7 cellular contexts compared by ENCODE assay signal in the genomic region with DNA sequence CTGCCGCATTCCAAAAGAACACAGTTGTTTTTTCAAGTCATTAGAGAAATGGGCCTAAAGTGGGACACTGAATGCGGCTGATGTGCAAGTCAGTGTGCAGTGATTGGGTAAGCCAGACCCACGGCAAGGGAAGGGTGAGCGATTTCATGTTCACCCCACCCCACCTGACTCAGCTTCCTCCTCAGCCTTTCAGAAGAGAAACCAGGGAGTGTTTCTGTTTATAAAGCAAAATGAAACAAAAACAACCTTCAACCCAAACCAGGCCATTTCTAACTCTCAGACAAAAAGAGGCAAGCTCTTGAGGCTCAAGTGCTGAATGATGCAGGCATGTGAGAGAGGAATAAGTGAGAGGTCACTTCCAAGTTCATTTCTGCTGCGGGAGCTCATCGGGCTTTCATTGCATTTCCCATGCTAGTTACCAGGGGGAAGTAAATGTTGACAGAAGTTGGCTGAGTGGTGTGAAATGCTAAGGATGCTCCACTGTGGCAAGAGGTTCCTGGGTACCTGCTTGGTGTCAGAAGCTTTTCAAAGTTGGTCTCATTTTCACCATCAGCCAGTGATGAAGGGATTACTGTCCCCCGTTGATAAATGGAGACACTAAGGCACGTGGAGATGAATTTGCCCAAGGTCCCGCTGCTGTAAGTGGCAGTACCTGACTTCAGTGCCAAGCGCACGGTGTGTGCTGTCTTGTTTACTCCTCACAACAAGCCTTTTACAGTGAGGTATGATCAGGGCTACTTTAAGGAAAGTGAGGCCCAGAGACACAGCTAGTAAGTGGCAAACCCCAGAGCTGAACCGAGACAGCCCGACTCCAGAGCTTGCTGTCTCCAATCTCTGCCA. TPM values are rescaled to one million over a fixed set of nuclear protein-coding genes. Genes with fewer than 3 reads are reported as not detected.
DNase-seq lines count a peak whose midpoint lies in the region; ATAC-seq and TF ChIP-seq lines count a peak whose summit lies in the region.

No MANE protein-coding gene starts in this region.

- intact Hi-C loops in adrenal gland (cut with DNase I): loop anchor here in 1 of 2 donors (10.0 kb wide), 1 partner anchor 310 kb away; no protein-coding TSS in a partner anchor

- H3K4me1 Mint-ChIP-seq in IgD-negative memory B cell: peaks cover 20 to 25% (median 20%) of the 10 kb centered on the region in 3 donors
- H3K4me1 Mint-ChIP-seq in natural killer cell treated with Interleukin-12 subunit alpha and Interleukin-12 subunit beta and Interleukin-15 and Interleukin-18, amount 100 ng/mL, for 72 hours (ENCODE audit: low read depth in 2 of 2): peaks cover 10 to 22% of the 10 kb centered on the region in 2 donors

- peak; percentile 62 for DNase-seq in GM19238 (ENCODE audit: insufficient read length, low spot score)
- DNase-seq in brain microvascular endothelial cell: peak; percentile 64
- DNase-seq in natural killer cell treated with Interleukin-12 subunit alpha and Interleukin-12 subunit beta and Interleukin-15 and Interleukin-18, amount 100 ng/mL, for 72 hours (ENCODE audit: low spot score): no peak
- DNase-seq in retina: no peak
- no peak for DNase-seq in adrenal gland

- no peaks in the 10 kb centered on the region for H3K36me3 ChIP-seq in brain microvascular endothelial cell (replicated peaks)
- peaks cover 0 to 4% of the 10 kb centered on the region in 2 donors for H3K36me3 ChIP-seq in adrenal gland (replicated peaks in 1 of 2)

- TF ChIP-seq CTCF in brain microvascular endothelial cell (IDR thresholded peaks at IDR 0.05; ENCODE audit: low read depth, low read length, missing control alignments) (no peak), adrenal gland (IDR thresholded peaks at IDR 0.05) (no peak)

- no peaks in the 10 kb centered on the region for H3K9me3 ChIP-seq in adrenal gland (replicated peaks in 1 of 3)

- H3K4me1 ChIP-seq in adrenal gland (replicated peaks in 1 of 2): no peaks in the 10 kb centered on the region

- peak; percentile 76 to 88 for ATAC-seq in natural killer cell treated with Interleukin-12 subunit alpha and Interleukin-12 subunit beta and Interleukin-15 and Interleukin-18, amount 100 ng/mL, for 72 hours
- no peak for ATAC-seq in GM21526 (IDR thresholded peaks at IDR 0.05; ENCODE audit: low FRiP score, unreplicated experiment)

- peak overlapping the region in 3 of 4 donors; percentile 9 to 83 (median 27) for H3K4me3 Mint-ChIP-seq in IgD-negative memory B cell
- H3K4me3 Mint-ChIP-seq in natural killer cell treated with Interleukin-12 subunit alpha and Interleukin-12 subunit beta and Interleukin-15 and Interleukin-18, amount 100 ng/mL, for 72 hours: peak overlapping the region; percentile 59

- 78 to 90% (median 81%) methylated on average over 13 of the region's 13 CpGs for WGBS in adrenal gland, 4 donors

- TF ChIP-seq POLR2A in adrenal gland (IDR thresholded peaks at IDR 0.05): no peak

- H3K27ac Mint-ChIP-seq in IgD-negative memory B cell: peak overlapping the region; percentile 57 to 96 (median 69)
- H3K27ac Mint-ChIP-seq in natural killer cell treated with Interleukin-12 subunit alpha and Interleukin-12 subunit beta and Interleukin-15 and Interleukin-18, amount 100 ng/mL, for 72 hours: peak overlapping the region in 1 of 2 donors; percentile 71

- peaks cover 9% of the 10 kb centered on the region for H3K36me3 Mint-ChIP-seq in IgD-negative memory B cell
- H3K36me3 Mint-ChIP-seq in natural killer cell treated with Interleukin-12 subunit alpha and Interleukin-12 subunit beta and Interleukin-15 and Interleukin-18, amount 100 ng/mL, for 72 hours: no peaks in the 10 kb centered on the region

- no peaks in the 10 kb centered on the region for H3K27me3 Mint-ChIP-seq in IgD-negative memory B cell
- peaks cover 0 to 6% of the 10 kb centered on the region in 2 donors for H3K27me3 Mint-ChIP-seq in natural killer cell treated with Interleukin-12 subunit alpha and Interleukin-12 subunit beta and Interleukin-15 and Interleukin-18, amount 100 ng/mL, for 72 hours

- no peaks in the 10 kb centered on the region for H3K27me3 ChIP-seq in brain microvascular endothelial cell (replicated peaks)
- no peaks in the 10 kb centered on the region for H3K27me3 ChIP-seq in adrenal gland

- in situ Hi-C loops in brain microvascular endothelial cell (cut with HindIII; ENCODE audit: low pct_ligation_motif_present, low sequenced_read_pairs): no loop called here

- peak overlapping the region; percentile 40 for H3K27ac ChIP-seq in brain microvascular endothelial cell
- no peak overlapping the region for H3K27ac ChIP-seq in adrenal gland

- H3K9me3 Mint-ChIP-seq in IgD-negative memory B cell: no peaks in the 10 kb centered on the region
- no peaks in the 10 kb centered on the region for H3K9me3 Mint-ChIP-seq in natural killer cell treated with Interleukin-12 subunit alpha and Interleukin-12 subunit beta and Interleukin-15 and Interleukin-18, amount 100 ng/mL, for 72 hours

- H3K4me3 ChIP-seq in brain microvascular endothelial cell (ENCODE audit: low read depth, low read length) (no peak overlapping the region), adrenal gland (no peak overlapping the region)

RNA-seq across cellular contexts. Expression of a gene that starts 29.1 kb away (rescaled TPM):
- 5.8 TPM for polyA plus RNA-seq in IgD-negative memory B cell
- 1 to 10 TPM; 2.3 to 5.4 TPM for total RNA-seq in natural killer cell treated with Interleukin-12 subunit alpha and Interleukin-12 subunit beta and Interleukin-15 and Interleukin-18, amount 100 ng/mL, for 72 hours
- total RNA-seq in adrenal gland: 1 to 10 TPM; 2.1 to 8.9 (median 5.7) TPM
- polyA plus RNA-seq in adrenal gland: 1 to 10 TPM; 5.4 to 8.6 (median 7.8) TPM

RNA-seq across cellular contexts. Expression of a gene that starts 31.1 kb away (rescaled TPM):
- polyA plus RNA-seq in IgD-negative memory B cell (36.3 TPM), adrenal gland (1 to 10 TPM; 5.6 to 9.8 (median 8.8) TPM)
- total RNA-seq in natural killer cell treated with Interleukin-12 subunit alpha and Interleukin-12 subunit beta and Interleukin-15 and Interleukin-18, amount 100 ng/mL, for 72 hours: 10 to 100 TPM; 22.0 to 28.1 TPM
- 10 to 100 TPM; 15.6 to 88.4 (median 31.1) TPM for total RNA-seq in adrenal gland

Comparison
In these comparisons a context has a peak if more than half of its experiments do, and no peak if none do; other contexts are left out.
1. DNase-seq: peak in GM19238 (single experiment) and brain microvascular endothelial cell (single experiment); none in natural killer cell treated with Interleukin-12 subunit alpha and Interleukin-12 subunit beta and Interleukin-15 and Interleukin-18, amount 100 ng/mL, for 72 hours (single experiment), retina (single experiment) and adrenal gland (0 of 7).